Comparison of ENCODE assay signal across 1 cellular context in genomic region chr10:75464478-75465090, GRCh38.
TF ChIP-seq lines count a peak whose summit lies in the region.

No MANE protein-coding gene starts in this region.

TF ChIP-seq in GM23338, 12 proteins besides CTCF, POLR2A, EP300 and RAD21 (continued from another document):
- TF ChIP-seq ZNF462 (CRISPR knock-in tag; IDR thresholded peaks at IDR 0.05) (no peak), ZNF114 (CRISPR knock-in tag; IDR thresholded peaks at IDR 0.05) (no peak), JUNB (IDR thresholded peaks at IDR 0.05; ENCODE audit: unreplicated experiment) (no peak), CREB1 (CRISPR knock-in tag; IDR thresholded peaks at IDR 0.05; ENCODE audit: low read depth) (no peak), NANOG (IDR thresholded peaks at IDR 0.05; ENCODE audit: borderline replicate concordance) (no peak), EZH2phosphoT487 (IDR thresholded peaks at IDR 0.05; ENCODE audit: unreplicated experiment) (no peak), STAT1 (IDR thresholded peaks at IDR 0.05; ENCODE audit: unreplicated experiment) (no peak), ETS1 (IDR thresholded peaks at IDR 0.05) (no peak), REST (IDR thresholded peaks at IDR 0.05; ENCODE audit: unreplicated experiment) (no peak), EZH2 (IDR thresholded peaks at IDR 0.05; ENCODE audit: low read depth, unreplicated experiment) (no peak)
TF ChIP-seq in GM23338: peak in this region for 0.
